In the genomic region with DNA sequence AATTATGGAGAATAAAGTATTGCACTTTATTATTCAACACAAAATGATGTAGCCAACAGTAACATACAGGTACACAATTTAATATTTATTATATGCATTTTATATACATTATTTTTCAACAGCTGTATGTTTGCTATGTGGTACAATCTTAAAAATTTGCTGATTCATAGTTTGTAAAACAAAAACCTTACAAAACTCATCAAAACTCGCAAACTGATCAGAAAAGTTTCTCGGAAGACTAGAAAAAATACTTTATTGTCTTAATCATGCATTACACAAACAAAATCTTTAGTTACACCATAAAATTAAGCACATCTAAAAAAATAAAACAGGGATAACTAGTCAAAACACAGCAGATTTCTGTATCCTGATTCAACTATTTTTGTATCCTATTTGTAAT, we compare ENCODE assay signal across 19 cellular contexts. TPM values are rescaled to one million over a fixed set of nuclear protein-coding genes. Genes with fewer than 3 reads are reported as not detected.
A peak's percentile ranks its signal among the peaks of the same experiment; 100 is the strongest.
DNase-seq lines count a peak whose midpoint lies in the region; ATAC-seq, FAIRE-seq and TF ChIP-seq lines count a peak whose summit lies in the region.
"Had no signal": no experiment of that assay in that cellular context is flagged by ENCODE, and none has a peak within 500 bp of the region (broad histone marks: within the 10 kb centered on the region; RNA-seq: fewer than 3 reads in every experiment).

No MANE protein-coding gene starts in this region.

- no peak for TF ChIP-seq POLR2A in A549 (IDR thresholded peaks at IDR 0.05; ENCODE audit: low read length)

- DNase-seq in A549 (ENCODE audit: low read depth in 1 of 2, low spot score in 1 of 2) (no peak), SK-N-MC (ENCODE audit: low read depth, low spot score) (no peak), SHP77 (lab: John Stamatoyannopoulos, UW) (no peak), NCI-H2227 (lab: John Stamatoyannopoulos, UW; ENCODE audit: unreplicated experiment) (no peak)
- no peak for DNase-seq in stimulated activated CD4-positive, alpha-beta T cell treated with anti-CD3 and anti-CD28 coated beads, Interleukin-2, amount 100 ng/mL, for 24 hours
- DNase-seq: 8988T; C1 segment of cervical spinal cord; Calu3; CD4-positive, alpha-beta memory T cell; COR-L47; DMS53; DMS79 treated with DMSO at 0.1 percent for 48 hours; GM23248; H7; HCEC 1CT had no signal

- no peak for TF ChIP-seq CTCF in A549 (IDR thresholded peaks at IDR 0.05)
- no peak for TF ChIP-seq CTCF in HEK293 (tag by site-specific recombination; IDR thresholded peaks at IDR 0.05)

- H3K27ac ChIP-seq in A549 (no peak overlapping the region), HEK293 (ENCODE audit: extremely low read depth, low read depth, low read length) (no peak overlapping the region), SK-N-MC (peak overlapping the region; percentile 58)
- H3K27ac ChIP-seq: GM23248 had no signal

- H3K4me2 ChIP-seq in A549: no peak overlapping the region

- H3K36me3 ChIP-seq in HEK293 (ENCODE audit: control insufficient read depth in 2 of 2, insufficient read depth in 1 of 2, low read length in 2 of 2) (peaks cover 33 to 50% of the 10 kb centered on the region in 2 experiments), SK-N-MC (ENCODE audit: insufficient read depth, low read length) (peaks cover 60% of the 10 kb centered on the region)

- POLR2A ChIA-PET in A549 (lab: Yijun Ruan, JAX) (no interaction called here), HEK293 (lab: Yijun Ruan, JAX) (no interaction called here)

- no peak for ATAC-seq in A549

- peaks cover 11% of the 10 kb centered on the region; the same call in 2 of the 3 replicates for H3K4me1 ChIP-seq in A549
- no peaks in the 10 kb centered on the region for H3K4me1 ChIP-seq in HEK293 (ENCODE audit: control insufficient read depth, insufficient read depth, low read length)

- FAIRE-seq in A549 (lab: Jason Lieb, UNC) (no peak), islet of Langerhans (lab: Jason Lieb, UNC) (peak; percentile 81)
- FAIRE-seq: GM12892, H1 had no signal

- TF ChIP-seq EP300 in A549 (IDR thresholded peaks at IDR 0.05): no peak

- H3K4me3 ChIP-seq in A549 (no peak overlapping the region), HEK293 (ENCODE audit: low read depth, low read length) (no peak overlapping the region), SK-N-MC (no peak overlapping the region)
- H3K4me3 ChIP-seq: GM23248 had no signal

- CTCF ChIA-PET in A549 (lab: Yijun Ruan, JAX) (no interaction called here), HEK293 (lab: Yijun Ruan, JAX) (no interaction called here)

- WGBS in A549 (ENCODE audit: missing lambda C conversion rate): 65% methylated on average over 2 of the region's 2 CpGs

- no peak for TF ChIP-seq RAD21 in A549 (conservative IDR thresholded peaks at IDR 0.05 in 1 of 2, IDR thresholded peaks at IDR 0.05 in 1 of 2)

- no peaks in the 10 kb centered on the region for H3K9me3 ChIP-seq in A549
- H3K9me3 ChIP-seq in HEK293 (ENCODE audit: control insufficient read depth, insufficient read depth, low read depth, low read length): no peaks in the 10 kb centered on the region
- H3K9me3 ChIP-seq in SK-N-MC (ENCODE audit: low read depth, low read length): no peaks in the 10 kb centered on the region

- no peak overlapping the region for H3K9ac ChIP-seq in SK-N-MC (ENCODE audit: insufficient read length)
- H3K9ac ChIP-seq: GM23248 had no signal

TF ChIP-seq in A549, 52 proteins besides CTCF, POLR2A, EP300 and RAD21:
- TF ChIP-seq, protein P1, sequence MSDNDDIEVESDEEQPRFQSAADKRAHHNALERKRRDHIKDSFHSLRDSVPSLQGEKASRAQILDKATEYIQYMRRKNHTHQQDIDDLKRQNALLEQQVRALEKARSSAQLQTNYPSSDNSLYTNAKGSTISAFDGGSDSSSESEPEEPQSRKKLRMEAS (IDR thresholded peaks at IDR 0.05): no peak
- TF ChIP-seq MAFK (IDR thresholded peaks at IDR 0.05; ENCODE audit: partially characterized antibody) (peak; percentile 74), ZFP36 (IDR thresholded peaks at IDR 0.05; ENCODE audit: borderline replicate concordance, partially characterized antibody) (no peak), SMC3 (IDR thresholded peaks at IDR 0.05) (no peak), ESRRA (IDR thresholded peaks at IDR 0.05; ENCODE audit: borderline replicate concordance, low read length) (no peak), POLR2AphosphoS2 (conservative IDR thresholded peaks at IDR 0.05; ENCODE audit: low read length) (no peak), RFX5 (IDR thresholded peaks at IDR 0.05) (no peak)

TF ChIP-seq in HEK293, 187 proteins besides CTCF, POLR2A, EP300 and RAD21:
- TF ChIP-seq, protein P2, sequence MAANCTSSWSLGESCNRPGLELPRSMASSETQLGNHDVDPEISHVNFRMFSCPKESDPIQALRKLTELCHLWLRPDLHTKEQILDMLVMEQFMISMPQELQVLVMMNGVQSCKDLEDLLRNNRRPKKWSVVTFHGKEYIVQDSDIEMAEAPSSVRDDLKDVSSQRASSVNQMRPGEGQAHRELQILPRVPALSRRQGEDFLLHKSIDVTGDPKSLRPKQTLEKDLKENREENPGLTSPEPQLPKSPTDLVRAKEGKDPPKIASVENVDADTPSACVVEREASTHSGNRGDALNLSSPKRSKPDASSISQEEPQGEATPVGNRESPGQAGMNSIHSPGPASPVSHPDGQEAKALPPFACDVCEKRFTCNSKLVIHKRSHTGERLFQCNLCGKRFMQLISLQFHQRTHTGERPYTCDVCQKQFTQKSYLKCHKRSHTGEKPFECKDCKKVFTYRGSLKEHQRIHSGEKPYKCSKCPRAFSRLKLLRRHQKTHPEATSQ (tag by site-specific recombination; IDR thresholded peaks at IDR 0.05): no peak
- TF ChIP-seq, protein P3, sequence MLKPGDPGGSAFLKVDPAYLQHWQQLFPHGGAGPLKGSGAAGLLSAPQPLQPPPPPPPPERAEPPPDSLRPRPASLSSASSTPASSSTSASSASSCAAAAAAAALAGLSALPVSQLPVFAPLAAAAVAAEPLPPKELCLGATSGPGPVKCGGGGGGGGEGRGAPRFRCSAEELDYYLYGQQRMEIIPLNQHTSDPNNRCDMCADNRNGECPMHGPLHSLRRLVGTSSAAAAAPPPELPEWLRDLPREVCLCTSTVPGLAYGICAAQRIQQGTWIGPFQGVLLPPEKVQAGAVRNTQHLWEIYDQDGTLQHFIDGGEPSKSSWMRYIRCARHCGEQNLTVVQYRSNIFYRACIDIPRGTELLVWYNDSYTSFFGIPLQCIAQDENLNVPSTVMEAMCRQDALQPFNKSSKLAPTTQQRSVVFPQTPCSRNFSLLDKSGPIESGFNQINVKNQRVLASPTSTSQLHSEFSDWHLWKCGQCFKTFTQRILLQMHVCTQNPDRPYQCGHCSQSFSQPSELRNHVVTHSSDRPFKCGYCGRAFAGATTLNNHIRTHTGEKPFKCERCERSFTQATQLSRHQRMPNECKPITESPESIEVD (tag by site-specific recombination; IDR thresholded peaks at IDR 0.05): peak; percentile 54

RNA-seq across cellular contexts. Expression of a gene that starts 19.5 kb away (rescaled TPM):
- polyA plus RNA-seq in A549 (2011; rRNA removed) (45.9 and 53.1 TPM in 2 replicates), A549 (2017; fragmentation: RNase III; extraction: RNeasy Plus Mini Kit Qiagen cat#74134 plus additional on column Dnase treatment) (27.6 to 33.0 TPM (median 31.9 TPM) in 3 replicates)
- 13.4 and 15.3 TPM in 2 replicates for polyA plus RNA-seq in A549 (2012; cell fraction: cytosol; rRNA removed)
- polyA plus RNA-seq in A549 (2012; cell fraction: nucleus; rRNA removed): 19.3 and 19.8 TPM in 2 replicates
- 16.9 and 19.3 TPM in 2 replicates for polyA minus RNA-seq in A549 (2011; rRNA and poly(A)+ RNA removed)
- polyA plus RNA-seq: GM23248 had no signal
